Comparison of ENCODE assay signal across 8 cellular contexts in genomic region chr1:27416387-27417111, GRCh38. TPM values are rescaled to one million over a fixed set of nuclear protein-coding genes. Genes with fewer than 3 reads are reported as not detected.
DNase-seq lines count a peak whose midpoint lies in the region; ATAC-seq and TF ChIP-seq lines count a peak whose summit lies in the region.

No MANE protein-coding gene starts in this region.

- H3K9me3 Mint-ChIP-seq in neural progenitor cell, result no peaks in the 10 kb centered on the region

- H3K36me3 ChIP-seq in BE2C (no peaks in the 10 kb centered on the region; the same call in none of the 2 replicates), esophagus muscularis mucosa (peaks cover 49 to 74% (median 59%) of the 10 kb centered on the region in 4 donors), neural progenitor cell (peaks cover 12% of the 10 kb centered on the region)

- no peak overlapping the region for H3K4me2 ChIP-seq in neural progenitor cell

- H4K20me1 ChIP-seq in neural progenitor cell (ENCODE audit: low read depth), result no peaks in the 10 kb centered on the region

- ATAC-seq in HG03469 (IDR thresholded peaks at IDR 0.05; ENCODE audit: unreplicated experiment) (no peak), HG02840 (IDR thresholded peaks at IDR 0.05; ENCODE audit: low FRiP score, unreplicated experiment) (no peak)

- H3K4me3 ChIP-seq in BE2C (ENCODE audit: low read depth, low read length) (no peak overlapping the region), esophagus muscularis mucosa (no peak overlapping the region), neural progenitor cell (no peak overlapping the region)

- WGBS in esophagus muscularis mucosa, result 78% methylated on average over 3 of the region's 3 CpGs

- TF ChIP-seq POLR2A in esophagus muscularis mucosa (IDR thresholded peaks at IDR 0.05; ENCODE audit: low read depth), result no peak

- TF ChIP-seq CTCF in BE2C (IDR thresholded peaks at IDR 0.05; ENCODE audit: low read depth, low read length), result peak; percentile 73
- TF ChIP-seq CTCF in GM13977 (IDR thresholded peaks at IDR 0.05; ENCODE audit: extremely low read depth, insufficient read depth, missing control alignments), result peak; percentile 70
- TF ChIP-seq CTCF in esophagus muscularis mucosa (IDR thresholded peaks at IDR 0.05), result peak; percentile 69 to 76 (median 73)
- peak; percentile 72 for TF ChIP-seq CTCF in neural progenitor cell (IDR thresholded peaks at IDR 0.05)

- peaks cover 46% of the 10 kb centered on the region for H3K36me3 Mint-ChIP-seq in neural progenitor cell

- no peak overlapping the region for H3K9ac ChIP-seq in neural progenitor cell

- H3K27me3 ChIP-seq in BE2C (no peaks in the 10 kb centered on the region), esophagus muscularis mucosa (no peaks in the 10 kb centered on the region), neural progenitor cell (no peaks in the 10 kb centered on the region)

- H3K27me3 Mint-ChIP-seq in neural progenitor cell (ENCODE audit: insufficient read depth, low read depth), result peaks cover 5% of the 10 kb centered on the region

- no peaks in the 10 kb centered on the region for H3K9me3 ChIP-seq in BE2C
- H3K9me3 ChIP-seq in esophagus muscularis mucosa, result no peaks in the 10 kb centered on the region
- H3K9me3 ChIP-seq in neural progenitor cell (ENCODE audit: low read depth), result no peaks in the 10 kb centered on the region

- TF ChIP-seq EP300 in esophagus muscularis mucosa (IDR thresholded peaks at IDR 0.05), result no peak

- peaks cover 9% of the 10 kb centered on the region for H3K79me2 ChIP-seq in neural progenitor cell (ENCODE audit: low read depth)

- DNase-seq in BE2C, result peak; percentile 48
- DNase-seq in GM13977 (ENCODE audit: low spot score), result no peak
- peak; percentile 60 for DNase-seq in NCI-H2196 (lab: John Stamatoyannopoulos, UW; ENCODE audit: unreplicated experiment)
- DNase-seq in activated CD4-positive, alpha-beta T cell treated with anti-CD3 and anti-CD28 coated beads, Interleukin-2, amount 50 U/mL, for 4 hours, result peak; percentile 41 to 44
- DNase-seq in esophagus muscularis mucosa (ENCODE audit: extremely low spot score), result no peak
- DNase-seq in neural progenitor cell (ENCODE audit: low spot score), result peak; percentile 73

- peaks cover 20% of the 10 kb centered on the region for H3K4me1 Mint-ChIP-seq in neural progenitor cell

- no peak overlapping the region for H3K4me3 Mint-ChIP-seq in neural progenitor cell

- H3K27ac ChIP-seq in esophagus muscularis mucosa (replicated peaks in 1 of 4) (peak overlapping the region; percentile 82 to 86 (median 85)), neural progenitor cell (no peak overlapping the region)

- in situ Hi-C loops in GM13977 (cut with MboI; ENCODE audit: low pct_unique_long_range_greater_than_20kb, low sequenced_read_pairs, unreplicated experiment), result no loop called here

- H3F3A ChIP-seq in neural progenitor cell (ENCODE audit: low read depth), result peaks cover 12% of the 10 kb centered on the region

- H3K4me1 ChIP-seq in BE2C (no peaks in the 10 kb centered on the region), esophagus muscularis mucosa (peaks cover 51 to 75% (median 63%) of the 10 kb centered on the region in 4 donors), neural progenitor cell (peaks cover 22% of the 10 kb centered on the region)

- H2AFZ ChIP-seq in neural progenitor cell (replicated peaks), result no peak overlapping the region

- peak overlapping the region; percentile 26 for H3K27ac Mint-ChIP-seq in neural progenitor cell

- intact Hi-C loops in esophagus muscularis mucosa (cut with DNase I), result loop anchor here (5.0 kb wide), 2 partner anchors 76 to 186 kb away; partner anchors contain the start of genes AHDC1 and WASF2

RNA-seq across cellular contexts. Expression of gene GPR3, which starts 24.1 kb away (rescaled TPM):
- 5.5 TPM for polyA plus RNA-seq in BE2C (2012; ENCODE audit: insufficient read depth, insufficient read length, low read depth)
- total RNA-seq in esophagus muscularis mucosa, result 1 to 10 TPM in 1 of 4 donors, under 1 TPM in 1, not detected in 2; 0.13 to 4.5 TPM
- total RNA-seq in neural progenitor cell (ENCODE audit: low replicate concordance), result 3.0 and 3.1 TPM in 2 replicates

RNA-seq across cellular contexts. Expression of gene CD164L2, which starts 33.4 kb away (rescaled TPM):
- not detected for polyA plus RNA-seq in BE2C (2012; ENCODE audit: insufficient read depth, insufficient read length, low read depth)
- total RNA-seq in esophagus muscularis mucosa (not detected), neural progenitor cell (ENCODE audit: low replicate concordance) (1.5 and 1.6 TPM in 2 replicates)

RNA-seq across cellular contexts. Expression of gene FCN3, which starts 41.9 kb away (rescaled TPM):
- not detected for polyA plus RNA-seq in BE2C (2012; ENCODE audit: insufficient read depth, insufficient read length, low read depth)
- total RNA-seq in esophagus muscularis mucosa (10 to 100 TPM in 2 of 4 donors, 1 to 10 TPM in 2; 2.9 to 16.6 (median 10.5) TPM), neural progenitor cell (ENCODE audit: low replicate concordance) (not detected in 2 replicates)

RNA-seq across cellular contexts. Expression of gene MAP3K6, which starts 49.8 kb away (rescaled TPM):
- 3.6 TPM for polyA plus RNA-seq in BE2C (2012; ENCODE audit: insufficient read depth, insufficient read length, low read depth)
- 10 to 100 TPM; 29.7 to 80.1 (median 55.4) TPM for total RNA-seq in esophagus muscularis mucosa
- total RNA-seq in neural progenitor cell (ENCODE audit: low replicate concordance), result 1.9 and 11.7 TPM in 2 replicates

Comparison
In these comparisons a context has a peak if more than half of its experiments do, and no peak if none do; other contexts are left out.
1. DNase-seq: peak in BE2C (single experiment), NCI-H2196 (single experiment), activated CD4-positive, alpha-beta T cell treated with anti-CD3 and anti-CD28 coated beads, Interleukin-2, amount 50 U/mL, for 4 hours (2 of 2) and neural progenitor cell (single experiment); none in GM13977 (single experiment) and esophagus muscularis mucosa (single experiment).
2. Peak in every context shown above with its lines, with median percentiles within 50 percentile points of each other: CTCF ChIP-seq.